9 cellular contexts compared by ENCODE assay signal in the genomic region with DNA sequence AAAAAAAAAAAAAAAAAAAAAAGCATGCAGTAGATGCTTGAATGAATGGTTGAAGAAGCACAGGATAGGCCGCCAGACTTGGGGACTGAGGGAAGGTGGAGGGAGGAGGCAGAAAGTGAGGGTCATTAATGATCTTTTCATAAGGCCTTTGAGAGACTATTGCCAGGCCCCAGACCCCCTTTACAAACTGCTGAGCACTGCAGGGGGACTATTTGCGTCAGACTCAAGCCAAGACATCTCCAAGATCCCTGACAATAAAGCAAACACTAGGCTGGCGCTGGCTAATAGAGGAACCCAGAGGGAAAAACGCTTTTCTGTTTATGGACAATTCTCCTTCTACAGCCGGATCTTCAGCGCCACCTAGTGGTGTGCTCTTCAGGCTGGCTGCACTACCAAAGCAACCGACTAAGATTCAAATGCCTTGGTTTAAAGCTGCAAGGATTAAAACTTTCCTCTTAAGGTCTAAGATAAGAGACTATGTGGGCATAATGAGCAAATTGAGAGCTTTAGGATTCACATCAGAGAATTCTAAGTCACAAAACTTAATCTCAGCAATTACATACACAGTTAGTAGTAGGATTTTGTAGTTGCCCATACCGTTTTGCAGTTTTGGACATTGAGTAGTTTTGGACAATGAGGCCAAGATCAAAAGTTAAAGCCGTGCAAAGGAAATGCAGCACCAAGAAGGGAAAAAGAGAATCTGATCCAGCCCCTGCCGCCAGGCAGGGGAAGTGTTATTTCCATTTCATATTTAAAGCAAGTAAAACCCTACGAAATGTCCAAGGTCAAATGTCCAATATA. TPM values are rescaled to one million over a fixed set of nuclear protein-coding genes. Genes with fewer than 3 reads are reported as not detected.
A peak's percentile ranks its signal among the peaks of the same experiment; 100 is the strongest.
DNase-seq lines count a peak whose midpoint lies in the region; TF ChIP-seq lines count a peak whose summit lies in the region.
"Had no signal": no experiment of that assay in that cellular context is flagged by ENCODE, and none has a peak within 500 bp of the region (broad histone marks: within the 10 kb centered on the region; RNA-seq: fewer than 3 reads in every experiment).

No MANE protein-coding gene starts in this region.

- peak; percentile 98 for TF ChIP-seq CTCF in epithelial cell of esophagus (IDR thresholded peaks at IDR 0.05; ENCODE audit: insufficient read depth, low read depth, low read length, missing control alignments)

- DNase-seq in SIG-M5 treated with dmso at 0.1 percent for 504 hours (lab: John Stamatoyannopoulos, UW; ENCODE audit: unreplicated experiment) (peak; percentile 69), SIG-M5 (lab: John Stamatoyannopoulos, UW) (no peak), HuH-7.5 (ENCODE audit: low spot score) (peak; percentile 47), NOMO-1 treated with dmso at 0.1 percent for 144 hours (lab: John Stamatoyannopoulos, UW; ENCODE audit: unreplicated experiment) (peak; percentile 1), epithelial cell of esophagus (ENCODE audit: low read depth) (peak; percentile 79), mucosa of gallbladder (ENCODE audit: low spot score) (peak; percentile 60)
- DNase-seq in activated CD8-positive, alpha-beta memory T cell treated with anti-CD3 and anti-CD28 coated beads, Interleukin-2, amount 50 U/mL, for 1 hour (ENCODE audit: extremely low read depth): peak; percentile 22
- peak; percentile 42 for DNase-seq in stimulated activated CD8-positive, alpha-beta memory T cell treated with anti-CD3 and anti-CD28 coated beads, Interleukin-7, amount 100 ng/mL, for 24 hours (ENCODE audit: low read depth)

- H3K4me3 ChIP-seq in epithelial cell of esophagus (ENCODE audit: low read length): no peak overlapping the region
- H3K4me3 ChIP-seq: BLaER1 had no signal

RNA-seq across cellular contexts. Expression of gene AGK, which starts 17.9 kb away (rescaled TPM):
- 20.7 TPM for total RNA-seq in mucosa of gallbladder
